11 cellular contexts compared by ENCODE assay signal in the genomic region with DNA sequence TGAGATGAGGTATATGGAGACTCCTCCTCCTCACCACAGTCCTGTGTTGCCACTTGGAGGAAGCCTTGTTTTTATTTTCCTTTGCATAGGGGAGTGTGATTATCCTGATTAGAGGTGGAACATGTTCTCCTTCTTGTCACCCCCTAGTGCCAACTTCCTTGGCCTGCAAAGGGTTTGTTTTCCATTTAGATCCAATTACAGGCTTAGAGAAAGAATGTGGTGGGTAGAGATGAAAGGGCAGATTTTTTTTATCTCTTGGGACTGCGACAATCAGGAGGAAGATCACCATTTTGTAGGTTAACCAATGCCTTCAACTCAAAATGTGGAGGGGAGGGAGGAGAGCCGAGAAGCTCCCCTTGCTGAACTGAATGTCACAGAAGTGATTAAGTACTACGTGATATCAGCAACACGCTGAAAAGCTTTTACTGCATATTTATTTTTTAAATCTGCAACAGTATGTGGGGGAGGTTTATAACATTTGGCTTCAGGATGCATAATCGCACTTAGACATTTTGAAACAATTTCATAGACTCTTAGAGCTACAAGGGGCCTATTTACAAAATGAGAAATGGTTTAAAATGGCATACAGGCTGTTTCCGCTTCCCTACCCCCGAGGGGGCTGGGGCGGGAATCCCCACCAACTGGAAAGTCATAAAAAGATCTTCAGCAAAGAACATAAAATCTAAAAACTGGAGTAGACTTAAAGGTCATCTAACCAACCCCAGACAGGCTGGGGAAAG. TPM values are rescaled to one million over a fixed set of nuclear protein-coding genes. Genes with fewer than 3 reads are reported as not detected.
DNase-seq lines count a peak whose midpoint lies in the region; ATAC-seq, FAIRE-seq and TF ChIP-seq lines count a peak whose summit lies in the region.
"Had no signal": no experiment of that assay in that cellular context is flagged by ENCODE, and none has a peak within 500 bp of the region (broad histone marks: within the 10 kb centered on the region; RNA-seq: fewer than 3 reads in every experiment).

No MANE protein-coding gene starts in this region.

- 25 to 29% methylated on average over 8 of the region's 8 CpGs for WGBS in GM23248 (ENCODE audit: low coverage in 1 of 2, low lambda C conversion rate in 2 of 2, missing lambda C conversion rate in 2 of 2), 2 experiments

- H3K27me3 Mint-ChIP-seq in astrocyte (ENCODE audit: low read depth, unreplicated experiment) (no peaks in the 10 kb centered on the region), neural progenitor cell (ENCODE audit: insufficient read depth, low read depth) (peaks cover 4% of the 10 kb centered on the region), natural killer cell (ENCODE audit: low read depth in 2 of 2) (peaks cover 0 to 4% of the 10 kb centered on the region in 2 donors)

- DNase-seq in Caki2 (ENCODE audit: low read depth) (peak; percentile 49), GM23248 (no peak), astrocyte (ENCODE audit: low read depth) (no peak), neural progenitor cell (ENCODE audit: low spot score) (no peak), RCC 7860 (ENCODE audit: low spot score) (no peak), natural killer cell (no peak)
- no peak for DNase-seq in central memory CD4-positive, alpha-beta T cell
- DNase-seq: NCI-H1105, retina had no signal

- peaks cover 41% of the 10 kb centered on the region for H3K79me2 ChIP-seq in GM23248 (ENCODE audit: insufficient read depth)
- H3K79me2 ChIP-seq in astrocyte (ENCODE audit: insufficient read depth, low read length), result peaks cover 37% of the 10 kb centered on the region
- no peaks in the 10 kb centered on the region for H3K79me2 ChIP-seq in neural progenitor cell (ENCODE audit: low read depth)

- H3K27ac ChIP-seq in GM23248 (peak overlapping the region; percentile 42), astrocyte (ENCODE audit: low read depth, low read length) (peak overlapping the region; percentile 16), neural progenitor cell (no peak overlapping the region)

- H3K9me2 ChIP-seq in GM23248 (ENCODE audit: insufficient read depth), result no peaks in the 10 kb centered on the region

- no peaks in the 10 kb centered on the region for H3K27me3 ChIP-seq in GM23248 (replicated peaks; ENCODE audit: insufficient read depth)
- H3K27me3 ChIP-seq in astrocyte (ENCODE audit: insufficient read depth, low read length), result no peaks in the 10 kb centered on the region
- no peaks in the 10 kb centered on the region for H3K27me3 ChIP-seq in neural progenitor cell

- H3K9me3 Mint-ChIP-seq in astrocyte (ENCODE audit: unreplicated experiment), result no peaks in the 10 kb centered on the region
- H3K9me3 Mint-ChIP-seq in neural progenitor cell, result no peaks in the 10 kb centered on the region
- no peaks in the 10 kb centered on the region for H3K9me3 Mint-ChIP-seq in natural killer cell
- H3K9me3 Mint-ChIP-seq: activated naive CD4-positive, alpha-beta T cell treated with anti-CD3 and anti-CD28 coated beads, Interleukin-2, amount 50 U/mL, for 24 hours had no signal

- FAIRE-seq in astrocyte (lab: Jason Lieb, UNC) (no peak), RCC 7860 (lab: Jason Lieb, UNC) (no peak)

- peak overlapping the region; percentile 69 for H3K4me3 ChIP-seq in GM23248
- H3K4me3 ChIP-seq in astrocyte (ENCODE audit: insufficient read depth, low read depth, low read length), result peak overlapping the region; percentile 47
- no peak overlapping the region for H3K4me3 ChIP-seq in neural progenitor cell

- in situ Hi-C loops in Caki2 (cut with HindIII; ENCODE audit: low pct_unique_long_range_greater_than_20kb, low sequenced_read_pairs) (no loop called here), GM23248 (cut with MboI) (no loop called here)

- H3K4me1 Mint-ChIP-seq in astrocyte (ENCODE audit: low read depth, unreplicated experiment), result peaks cover 61% of the 10 kb centered on the region
- H3K4me1 Mint-ChIP-seq in neural progenitor cell, result peaks cover 68% of the 10 kb centered on the region
- H3K4me1 Mint-ChIP-seq in natural killer cell, result peaks cover 5 to 9% of the 10 kb centered on the region in 2 donors

- peaks cover 49% of the 10 kb centered on the region for H3K36me3 Mint-ChIP-seq in astrocyte (ENCODE audit: low read depth, unreplicated experiment)
- H3K36me3 Mint-ChIP-seq in neural progenitor cell, result peaks cover 4% of the 10 kb centered on the region
- no peaks in the 10 kb centered on the region for H3K36me3 Mint-ChIP-seq in natural killer cell
- H3K36me3 Mint-ChIP-seq: activated naive CD4-positive, alpha-beta T cell treated with anti-CD3 and anti-CD28 coated beads, Interleukin-2, amount 50 U/mL, for 24 hours had no signal

- H3K9ac ChIP-seq in GM23248, result peak overlapping the region; percentile 76
- H3K9ac ChIP-seq in astrocyte (ENCODE audit: low read length), result peak overlapping the region; percentile 71
- no peak overlapping the region for H3K9ac ChIP-seq in neural progenitor cell

- H3K27ac Mint-ChIP-seq in astrocyte (ENCODE audit: unreplicated experiment), result peak overlapping the region; percentile 88
- peak overlapping the region; percentile 81 for H3K27ac Mint-ChIP-seq in neural progenitor cell
- no peak overlapping the region for H3K27ac Mint-ChIP-seq in natural killer cell
- H3K27ac Mint-ChIP-seq: activated naive CD4-positive, alpha-beta T cell treated with anti-CD3 and anti-CD28 coated beads, Interleukin-2, amount 50 U/mL, for 24 hours had no signal

- H2AFZ ChIP-seq in GM23248 (no peak overlapping the region), astrocyte (ENCODE audit: low read depth, low read length) (no peak overlapping the region), neural progenitor cell (replicated peaks) (no peak overlapping the region)

- ATAC-seq in natural killer cell (no peak), HG03095 (IDR thresholded peaks at IDR 0.05; ENCODE audit: unreplicated experiment) (no peak)

- intact Hi-C loops in natural killer cell (cut with micrococcal nuclease), result no loop called here

- TF ChIP-seq CTCF in astrocyte (IDR thresholded peaks at IDR 0.05; ENCODE audit: insufficient read depth, low read depth, low read length) (no peak), neural progenitor cell (IDR thresholded peaks at IDR 0.05) (peak; percentile 14), natural killer cell (IDR thresholded peaks at IDR 0.05) (no peak)

- H3K4me3 Mint-ChIP-seq in astrocyte (ENCODE audit: unreplicated experiment) (peak overlapping the region; percentile 92), neural progenitor cell (no peak overlapping the region), natural killer cell (no peak overlapping the region)
- H3K4me3 Mint-ChIP-seq: activated naive CD4-positive, alpha-beta T cell treated with anti-CD3 and anti-CD28 coated beads, Interleukin-2, amount 50 U/mL, for 24 hours had no signal

- H3K4me2 ChIP-seq in GM23248 (ENCODE audit: unreplicated experiment) (peak overlapping the region; percentile 90), astrocyte (ENCODE audit: low read length) (peak overlapping the region; percentile 82), neural progenitor cell (peak overlapping the region; percentile 8)

- H3K4me1 ChIP-seq in GM23248 (ENCODE audit: insufficient read depth) (peaks cover 70% of the 10 kb centered on the region), astrocyte (ENCODE audit: insufficient read depth, low read length) (peaks cover 71% of the 10 kb centered on the region), neural progenitor cell (peaks cover 33% of the 10 kb centered on the region)

- H4K20me1 ChIP-seq in GM23248 (ENCODE audit: insufficient read depth), result no peaks in the 10 kb centered on the region
- no peaks in the 10 kb centered on the region for H4K20me1 ChIP-seq in astrocyte (ENCODE audit: insufficient read depth, low read length)
- no peaks in the 10 kb centered on the region for H4K20me1 ChIP-seq in neural progenitor cell (ENCODE audit: low read depth)

- H3F3A ChIP-seq in GM23248 (ENCODE audit: insufficient read depth) (peaks cover 73% of the 10 kb centered on the region), neural progenitor cell (ENCODE audit: low read depth) (peaks cover 40% of the 10 kb centered on the region)

- H3K36me3 ChIP-seq in GM23248 (ENCODE audit: low read depth) (peaks cover 4% of the 10 kb centered on the region; the same call in 1 of the 2 replicates), astrocyte (ENCODE audit: insufficient read depth, low read length) (no peaks in the 10 kb centered on the region), neural progenitor cell (no peaks in the 10 kb centered on the region)

- no peaks in the 10 kb centered on the region for H3K9me3 ChIP-seq in GM23248 (ENCODE audit: low read depth)
- H3K9me3 ChIP-seq in astrocyte (ENCODE audit: insufficient read depth, low read depth, low read length), result no peaks in the 10 kb centered on the region
- no peaks in the 10 kb centered on the region for H3K9me3 ChIP-seq in neural progenitor cell (ENCODE audit: low read depth)

RNA-seq across cellular contexts. Expression of gene LMCD1, which starts 2.4 kb away (rescaled TPM):
- total RNA-seq in Caki2 (2014; rRNA removed; shearing (Covaris generic); ENCODE audit: low replicate concordance), result 28.6 and 50.1 TPM in 2 replicates
- 149 and 259 TPM in 2 replicates for total RNA-seq in GM23248 (2014; rRNA removed; shearing (Covaris generic))
- polyA plus RNA-seq in GM23248 (2016; fragmentation: Nextera tagmentation; extraction: Ambion mirVana), result 187 and 189 TPM in 2 replicates
- 374 and 437 TPM in 2 replicates for total RNA-seq in astrocyte
- 0.15 TPM in 1 of 2 replicates, not detected in the other for total RNA-seq in neural progenitor cell (ENCODE audit: low replicate concordance)
- total RNA-seq in natural killer cell, result not detected

Comparison
In these comparisons a context has a peak if more than half of its experiments do, and no peak if none do; other contexts are left out.
1. H3K4me2 ChIP-seq: peak in every context shown above with its lines; median percentile 90 in GM23248; 82 in astrocyte; 8 in neural progenitor cell.
2. H3K27ac Mint-ChIP-seq: peak in astrocyte (single experiment) and neural progenitor cell (single experiment); none in natural killer cell (0 of 2).
3. RNA of gene LMCD1, which starts 2.4 kb away (total RNA-seq): 374 to 437 TPM in astrocyte, 149 to 259 TPM in GM23248 and 28.6 to 50.1 TPM in Caki2; 0.15 TPM in neural progenitor cell and not detected in natural killer cell; every median in the first group is over 10 times any median in the second.